In the genomic region with DNA sequence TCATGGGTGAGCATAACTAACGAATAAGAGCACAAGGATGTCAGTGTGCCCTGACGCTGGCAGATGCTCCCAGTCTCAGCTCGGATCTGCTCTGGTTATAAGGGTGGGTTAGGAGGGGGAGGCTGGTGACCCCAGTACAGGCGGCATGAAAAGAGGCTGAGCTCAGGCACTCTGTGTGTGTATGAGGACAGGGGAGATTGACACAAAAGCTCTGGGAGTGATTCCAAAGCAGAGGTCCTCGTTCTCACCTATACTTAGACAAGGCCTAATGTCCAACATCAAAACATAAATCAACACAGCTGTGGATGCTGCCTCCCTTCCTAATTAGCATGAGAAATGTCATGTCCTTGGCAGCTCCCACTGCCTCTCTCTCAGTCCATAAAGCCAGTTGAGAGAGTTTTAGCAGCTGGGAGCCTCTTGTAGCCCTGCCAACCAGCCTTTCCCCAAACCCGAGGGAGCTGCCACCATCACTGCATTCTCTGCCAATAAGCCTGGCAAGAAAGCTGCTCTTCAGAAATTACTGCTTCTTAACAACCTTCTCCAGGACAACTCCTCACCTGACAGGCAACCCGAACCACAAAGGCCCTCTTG, we compare ENCODE assay signal across 15 cellular contexts. TPM values are rescaled to one million over a fixed set of nuclear protein-coding genes. Genes with fewer than 3 reads are reported as not detected.
A peak's percentile ranks its signal among the peaks of the same experiment; 100 is the strongest.
DNase-seq lines count a peak whose midpoint lies in the region; ATAC-seq and TF ChIP-seq lines count a peak whose summit lies in the region.
"Had no signal": no experiment of that assay in that cellular context is flagged by ENCODE, and none has a peak within 500 bp of the region (broad histone marks: within the 10 kb centered on the region; RNA-seq: fewer than 3 reads in every experiment).

No MANE protein-coding gene starts in this region.

- CTCF ChIA-PET in MCF 10A (lab: Yijun Ruan, JAX) = interaction anchor here (0.5 kb wide), 1 partner anchor 60 kb away, joined by 3 read pairs; no protein-coding TSS in a partner anchor

- no peaks in the 10 kb centered on the region for H3K9me3 ChIP-seq in CD4-positive, CD25-positive, alpha-beta regulatory T cell (ENCODE audit: control insufficient read depth in 2 of 2, low read length in 2 of 2)
- H3K9me3 ChIP-seq: uterus had no signal

- POLR2A ChIA-PET in MCF 10A (lab: Yijun Ruan, JAX) = no interaction called here

- H3K36me3 Mint-ChIP-seq in CD4-positive, CD25-positive, alpha-beta regulatory T cell = no peaks in the 10 kb centered on the region
- H3K36me3 Mint-ChIP-seq in MCF 10A (ENCODE audit: insufficient read depth, unreplicated experiment) = no peaks in the 10 kb centered on the region
- H3K36me3 Mint-ChIP-seq: immature natural killer cell had no signal

- H3K27me3 ChIP-seq in CD4-positive, CD25-positive, alpha-beta regulatory T cell (ENCODE audit: control insufficient read depth, insufficient read depth, low read length) = no peaks in the 10 kb centered on the region
- H3K27me3 ChIP-seq: uterus had no signal

- intact Hi-C loops in MCF 10A (cut with micrococcal nuclease) = no loop called here

- no peaks in the 10 kb centered on the region for H3K4me1 Mint-ChIP-seq in CD4-positive, CD25-positive, alpha-beta regulatory T cell
- H3K4me1 Mint-ChIP-seq in MCF 10A (ENCODE audit: insufficient read depth, unreplicated experiment) = peaks cover 11% of the 10 kb centered on the region
- H3K4me1 Mint-ChIP-seq: IgD-negative memory B cell had no signal

- BruUV-seq in MCF 10A (replicated peaks; lab: Mats Ljungman, UMichigan) = no TSS peak

- no peaks in the 10 kb centered on the region for H3K4me1 ChIP-seq in CD4-positive, CD25-positive, alpha-beta regulatory T cell (ENCODE audit: control insufficient read depth, insufficient read depth, low read length, poor library complexity, severe bottlenecking)
- H3K4me1 ChIP-seq: uterus had no signal

- DNase-seq in CD4-positive, CD25-positive, alpha-beta regulatory T cell = no peak
- DNase-seq in NCI-H1694 treated with DMSO at 0.1 percent for 48 hours (lab: John Stamatoyannopoulos, UW) (peak; percentile 81), amygdala (lab: John Stamatoyannopoulos, UW) (peak in 53 of 56 donors; percentile 12 to 86 (median 58)), hypothalamus (lab: John Stamatoyannopoulos, UW) (peak in 45 of 51 donors; percentile 15 to 92 (median 56)), MCF 10A (ENCODE audit: unreplicated experiment) (no peak), SIG-M5 treated with dmso at 0.1 percent for 504 hours (lab: John Stamatoyannopoulos, UW; ENCODE audit: unreplicated experiment) (no peak)
- DNase-seq in stimulated activated CD4-positive, alpha-beta T cell treated with anti-CD3 and anti-CD28 coated beads, Interleukin-4, amount 100 ng/mL, for 1 hour = no peak
- DNase-seq: activated CD8-positive, alpha-beta T cell treated with anti-CD3 and anti-CD28 coated beads for 36 hours; effector CD8-positive, alpha-beta T cell; immature natural killer cell; RPMI8226; T1000 had no signal

- ATAC-seq in CD4-positive, CD25-positive, alpha-beta regulatory T cell (ENCODE audit: low read depth in 2 of 2) = no peak
- ATAC-seq in HG02970 (IDR thresholded peaks at IDR 0.05; ENCODE audit: low FRiP score, unreplicated experiment) = no peak
- ATAC-seq: activated CD8-positive, alpha-beta T cell treated with anti-CD3 and anti-CD28 coated beads for 36 hours had no signal

- H3K27ac ChIP-seq in CD4-positive, CD25-positive, alpha-beta regulatory T cell (ENCODE audit: insufficient read depth, low read length, poor library complexity, severe bottlenecking) = no peak overlapping the region
- H3K27ac ChIP-seq: uterus had no signal

- H3K4me3 Mint-ChIP-seq in CD4-positive, CD25-positive, alpha-beta regulatory T cell = no peak overlapping the region
- no peak overlapping the region for H3K4me3 Mint-ChIP-seq in MCF 10A (ENCODE audit: unreplicated experiment)
- H3K4me3 Mint-ChIP-seq: activated CD8-positive, alpha-beta T cell treated with anti-CD3 and anti-CD28 coated beads for 36 hours; IgD-negative memory B cell; immature natural killer cell had no signal

- H3K27ac Mint-ChIP-seq in CD4-positive, CD25-positive, alpha-beta regulatory T cell = peak overlapping the region in 2 of 3 donors; percentile 17 to 47
- no peak overlapping the region for H3K27ac Mint-ChIP-seq in MCF 10A (ENCODE audit: low read depth, unreplicated experiment)
- H3K27ac Mint-ChIP-seq: activated CD8-positive, alpha-beta T cell treated with anti-CD3 and anti-CD28 coated beads for 36 hours; IgD-negative memory B cell; immature natural killer cell had no signal

- no peak for TF ChIP-seq CTCF in MCF 10A (IDR thresholded peaks at IDR 0.05; ENCODE audit: unreplicated experiment)

- H3K27me3 Mint-ChIP-seq in CD4-positive, CD25-positive, alpha-beta regulatory T cell = peaks cover 5% of the 10 kb centered on the region
- peaks cover 32% of the 10 kb centered on the region for H3K27me3 Mint-ChIP-seq in MCF 10A (ENCODE audit: insufficient read depth, unreplicated experiment)

- no peaks in the 10 kb centered on the region for H3K9me3 Mint-ChIP-seq in CD4-positive, CD25-positive, alpha-beta regulatory T cell
- H3K9me3 Mint-ChIP-seq in MCF 10A (ENCODE audit: unreplicated experiment) = no peaks in the 10 kb centered on the region
- H3K9me3 Mint-ChIP-seq: activated CD8-positive, alpha-beta T cell treated with anti-CD3 and anti-CD28 coated beads for 36 hours; IgD-negative memory B cell; immature natural killer cell had no signal

- H3K4me3 ChIP-seq in CD4-positive, CD25-positive, alpha-beta regulatory T cell (ENCODE audit: low read depth, low read length) = no peak overlapping the region
- H3K4me3 ChIP-seq: uterus had no signal

- H3K36me3 ChIP-seq in CD4-positive, CD25-positive, alpha-beta regulatory T cell (ENCODE audit: control insufficient read depth, insufficient read depth, low read length) = no peaks in the 10 kb centered on the region
- H3K36me3 ChIP-seq: uterus had no signal

RNA-seq across cellular contexts. Expression of a gene that starts 59.8 kb away (rescaled TPM):
- total RNA-seq in CD4-positive, CD25-positive, alpha-beta regulatory T cell = 81.4 TPM
- polyA plus RNA-seq in CD4-positive, CD25-positive, alpha-beta regulatory T cell = 10 to 100 TPM in 2 of 4 donors, 1 to 10 TPM in 2; 8.0 to 12.8 (median 9.6) TPM
- 25.9 and 27.6 TPM in 2 replicates for total RNA-seq in MCF 10A (2022)

Comparison
In these comparisons a context has a peak if more than half of its experiments do, and no peak if none do; other contexts are left out.
1. DNase-seq: peak in NCI-H1694 treated with DMSO at 0.1 percent for 48 hours (single experiment), amygdala (53 of 56) and hypothalamus (45 of 51); none in CD4-positive, CD25-positive, alpha-beta regulatory T cell (0 of 3), stimulated activated CD4-positive, alpha-beta T cell treated with anti-CD3 and anti-CD28 coated beads, Interleukin-4, amount 100 ng/mL, for 1 hour (single experiment), MCF 10A (single experiment) and SIG-M5 treated with dmso at 0.1 percent for 504 hours (single experiment).